In the genomic region with DNA sequence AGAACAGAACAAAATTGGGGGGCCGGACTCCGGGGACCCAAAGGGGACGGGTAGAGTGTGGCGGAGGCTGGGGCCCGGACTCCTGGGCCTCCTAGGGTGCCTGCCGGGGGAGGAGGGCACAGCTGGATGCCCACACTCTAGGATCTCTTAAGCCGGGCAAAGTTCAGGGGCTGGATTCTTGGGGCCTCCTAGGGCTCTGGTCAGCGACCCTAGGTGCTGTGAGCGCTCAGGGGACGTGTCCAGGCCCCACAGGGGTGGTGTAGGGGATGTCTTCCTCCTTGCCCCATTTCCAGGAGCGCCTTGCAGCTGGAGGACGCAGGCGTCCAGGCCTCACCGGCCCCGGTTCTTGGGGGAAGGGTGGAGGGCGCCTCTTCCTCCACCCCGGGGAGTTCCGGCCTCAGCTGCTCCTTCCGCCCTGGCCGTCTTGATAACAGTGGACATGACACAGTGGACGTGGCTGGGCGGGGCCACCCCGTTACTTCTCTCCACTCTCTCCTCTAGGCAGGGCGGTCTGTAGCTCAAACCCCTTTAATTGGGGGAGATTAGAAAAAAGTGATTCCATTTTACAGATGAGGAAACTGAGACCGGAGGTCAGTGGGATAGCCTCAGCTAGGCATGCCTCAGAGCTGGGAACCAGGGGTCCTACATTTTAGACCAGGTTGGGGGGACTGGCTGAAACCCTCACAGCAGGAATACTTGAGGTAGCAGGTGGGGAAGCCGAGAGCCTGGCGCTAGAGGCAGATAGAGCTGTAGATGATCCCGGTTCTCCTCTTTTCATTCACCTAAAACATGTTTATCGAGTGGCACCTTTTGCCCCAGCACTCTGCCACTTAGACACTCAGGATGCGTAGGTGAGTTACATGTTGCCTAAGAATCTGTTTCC, we compare ENCODE assay signal across 8 cellular contexts. TPM values are rescaled to one million over a fixed set of nuclear protein-coding genes. Genes with fewer than 3 reads are reported as not detected.
DNase-seq lines count a peak whose midpoint lies in the region; ATAC-seq and TF ChIP-seq lines count a peak whose summit lies in the region.

No MANE protein-coding gene starts in this region.

- peaks cover 7% of the 10 kb centered on the region for H3K27me3 ChIP-seq in lower lobe of right lung (ENCODE audit: low read depth)

- in situ Hi-C loops in KBM-7 (cut with MboI; ENCODE audit: low pct_unique_long_range_greater_than_20kb, low sequenced_read_pairs) = no loop called here

- peak overlapping the region; percentile 96 for H3K27ac ChIP-seq in lower lobe of right lung

- H3K27me3 Mint-ChIP-seq in activated CD4-positive, alpha-beta T cell treated with anti-CD3 and anti-CD28 coated beads, Interleukin-2, amount 10 ng/mL, durations not matched to agents 7 days and 5 days = no peaks in the 10 kb centered on the region

- CTCF ChIA-PET in activated CD4-positive, alpha-beta T cell treated with anti-CD3 and anti-CD28 coated beads, Interleukin-2, amount 10 ng/mL, durations not matched to agents 7 days and 5 days (lab: Charles Lee) = interaction anchor here (0.9 to 1.7 kb wide), 6 partner anchors 12 to 271 kb away, joined by 3 to 4 read pairs (median 3); no protein-coding TSS in a partner anchor

- H3K4me3 Mint-ChIP-seq in activated CD4-positive, alpha-beta T cell treated with anti-CD3 and anti-CD28 coated beads, Interleukin-2, amount 10 ng/mL, durations not matched to agents 7 days and 5 days = peak overlapping the region; percentile 82

- H3K9me3 ChIP-seq in lower lobe of right lung = no peaks in the 10 kb centered on the region

- intact Hi-C loops in lower lobe of right lung (cut with DNase I) = no loop called here

- H3K4me3 ChIP-seq in cardiac fibroblast (replicated peaks in 1 of 2; ENCODE audit: low read depth in 2 of 2, low read length in 2 of 2) = peak overlapping the region; percentile 54 to 57
- peak overlapping the region; percentile 86 for H3K4me3 ChIP-seq in lower lobe of right lung

- H3K36me3 ChIP-seq in lower lobe of right lung = peaks cover 19% of the 10 kb centered on the region

- POLR2A ChIA-PET in activated CD4-positive, alpha-beta T cell treated with anti-CD3 and anti-CD28 coated beads, Interleukin-2, amount 10 ng/mL, durations not matched to agents 7 days and 5 days (lab: Charles Lee) = no interaction called here

- H3K4me1 ChIP-seq in lower lobe of right lung = peaks cover 30% of the 10 kb centered on the region

- peak overlapping the region; percentile 94 for H3K27ac Mint-ChIP-seq in activated CD4-positive, alpha-beta T cell treated with anti-CD3 and anti-CD28 coated beads, Interleukin-2, amount 10 ng/mL, durations not matched to agents 7 days and 5 days

- no peak for DNase-seq in activated CD4-positive, alpha-beta T cell treated with anti-CD3 and anti-CD28 coated beads, Interleukin-2, amount 10 ng/mL, durations not matched to agents 7 days and 5 days
- DNase-seq in activated CD4-positive, alpha-beta T cell treated with anti-CD3 and anti-CD28 coated beads, Interleukin-2, amount 50 U/mL, for 4 hours = no peak
- DNase-seq in MV-4-11 (lab: John Stamatoyannopoulos, UW) (peak; percentile 35), cardiac fibroblast (ENCODE audit: low read depth in 2 of 2) (peak; percentile 29 to 33), lower lobe of right lung (peak; percentile 89), KBM-7 (no peak), NCI-H2107 treated with DMSO at 0.1 percent for 48 hours (lab: John Stamatoyannopoulos, UW; ENCODE audit: unreplicated experiment) (no peak)

- peaks cover 19% of the 10 kb centered on the region for H3K36me3 Mint-ChIP-seq in activated CD4-positive, alpha-beta T cell treated with anti-CD3 and anti-CD28 coated beads, Interleukin-2, amount 10 ng/mL, durations not matched to agents 7 days and 5 days (ENCODE audit: low read depth)

- peaks cover 7% of the 10 kb centered on the region for H3K9me3 Mint-ChIP-seq in activated CD4-positive, alpha-beta T cell treated with anti-CD3 and anti-CD28 coated beads, Interleukin-2, amount 10 ng/mL, durations not matched to agents 7 days and 5 days

- TF ChIP-seq CTCF in cardiac fibroblast (IDR thresholded peaks at IDR 0.05; ENCODE audit: low read depth, low read length) (no peak), lower lobe of right lung (IDR thresholded peaks at IDR 0.05) (no peak)

- ATAC-seq in lower lobe of right lung = peak; percentile 77 to 83
- ATAC-seq in HG02973 (IDR thresholded peaks at IDR 0.05; ENCODE audit: unreplicated experiment) = no peak

- peaks cover 30% of the 10 kb centered on the region for H3K4me1 Mint-ChIP-seq in activated CD4-positive, alpha-beta T cell treated with anti-CD3 and anti-CD28 coated beads, Interleukin-2, amount 10 ng/mL, durations not matched to agents 7 days and 5 days

RNA-seq across cellular contexts. Expression of gene STXBP2, which starts 0.7 kb away (rescaled TPM):
- 100 to 1,000 TPM; 131 to 158 TPM for total RNA-seq in activated CD4-positive, alpha-beta T cell treated with anti-CD3 and anti-CD28 coated beads, Interleukin-2, amount 10 ng/mL, durations not matched to agents 7 days and 5 days
- total RNA-seq in lower lobe of right lung = 200 TPM

RNA-seq across cellular contexts. Expression of gene PCP2, which starts 4.1 kb away (rescaled TPM):
- total RNA-seq in activated CD4-positive, alpha-beta T cell treated with anti-CD3 and anti-CD28 coated beads, Interleukin-2, amount 10 ng/mL, durations not matched to agents 7 days and 5 days = 1 to 10 TPM in 1 of 2 experiments, under 1 TPM in 1; 0.82 to 1.2 TPM
- total RNA-seq in lower lobe of right lung = 3.5 TPM

RNA-seq across cellular contexts. Expression of gene PET100, which starts 8.0 kb away (rescaled TPM):
- 100 to 1,000 TPM; 108 to 169 TPM for total RNA-seq in activated CD4-positive, alpha-beta T cell treated with anti-CD3 and anti-CD28 coated beads, Interleukin-2, amount 10 ng/mL, durations not matched to agents 7 days and 5 days
- total RNA-seq in lower lobe of right lung = 82.6 TPM

RNA-seq across cellular contexts. Expression of gene XAB2, which starts 8.3 kb away (rescaled TPM):
- 10 to 100 TPM; 46.0 to 50.0 TPM for total RNA-seq in activated CD4-positive, alpha-beta T cell treated with anti-CD3 and anti-CD28 coated beads, Interleukin-2, amount 10 ng/mL, durations not matched to agents 7 days and 5 days
- 42.0 TPM for total RNA-seq in lower lobe of right lung

RNA-seq across cellular contexts. Expression of gene RETN, which starts 31.2 kb away (rescaled TPM):
- not detected for total RNA-seq in activated CD4-positive, alpha-beta T cell treated with anti-CD3 and anti-CD28 coated beads, Interleukin-2, amount 10 ng/mL, durations not matched to agents 7 days and 5 days
- total RNA-seq in lower lobe of right lung = 21.1 TPM

Comparison
In these comparisons a context has a peak if more than half of its experiments do, and no peak if none do; other contexts are left out.
1. DNase-seq: peak in MV-4-11 (single experiment), cardiac fibroblast (2 of 2) and lower lobe of right lung (single experiment); none in activated CD4-positive, alpha-beta T cell treated with anti-CD3 and anti-CD28 coated beads, Interleukin-2, amount 10 ng/mL, durations not matched to agents 7 days and 5 days (single experiment), activated CD4-positive, alpha-beta T cell treated with anti-CD3 and anti-CD28 coated beads, Interleukin-2, amount 50 U/mL, for 4 hours (0 of 2), KBM-7 (single experiment) and NCI-H2107 treated with DMSO at 0.1 percent for 48 hours (single experiment).